Comparison of ENCODE assay signal across 11 cellular contexts in genomic region chr15:64891546-64891945, GRCh38. TPM values are rescaled to one million over a fixed set of nuclear protein-coding genes. Genes with fewer than 3 reads are reported as not detected.
DNase-seq lines count a peak whose midpoint lies in the region; ATAC-seq, FAIRE-seq and TF ChIP-seq lines count a peak whose summit lies in the region.
"Had no signal": no experiment of that assay in that cellular context is flagged by ENCODE, and none has a peak within 500 bp of the region (broad histone marks: within the 10 kb centered on the region; RNA-seq: fewer than 3 reads in every experiment).

No MANE protein-coding gene starts in this region.

- no peaks in the 10 kb centered on the region for H3K27me3 Mint-ChIP-seq in chondrocyte (ENCODE audit: low read depth)
- H3K27me3 Mint-ChIP-seq: progenitor cell of endocrine pancreas had no signal

- H3K36me3 ChIP-seq in DOHH2 (ENCODE audit: control insufficient read depth, low read length) (no peaks in the 10 kb centered on the region), KOPT-K1 (ENCODE audit: insufficient read depth, low read length) (no peaks in the 10 kb centered on the region), small intestine (ENCODE audit: control insufficient read depth in 2 of 2, insufficient read depth in 2 of 2, low read length in 2 of 2) (no peaks in the 10 kb centered on the region)
- H3K36me3 ChIP-seq: heart right ventricle had no signal

- no peaks in the 10 kb centered on the region for H3K36me3 Mint-ChIP-seq in chondrocyte (ENCODE audit: low read depth)

- TF ChIP-seq CTCF in DOHH2 (IDR thresholded peaks at IDR 0.05; ENCODE audit: low read depth, low read length, poor library complexity, severe bottlenecking) (no peak), chondrocyte (IDR thresholded peaks at IDR 0.05) (no peak)

- H3K4me2 ChIP-seq in DOHH2 (ENCODE audit: low read length) = peak overlapping the region; percentile 99

- no peaks in the 10 kb centered on the region for H3K27me3 ChIP-seq in DOHH2 (ENCODE audit: control insufficient read depth, low read length)
- no peaks in the 10 kb centered on the region for H3K27me3 ChIP-seq in small intestine (ENCODE audit: control insufficient read depth in 2 of 2, insufficient read depth in 2 of 2, low read length in 2 of 2)
- H3K27me3 ChIP-seq: heart right ventricle had no signal

- ATAC-seq in HG03571 (IDR thresholded peaks at IDR 0.05; ENCODE audit: unreplicated experiment) = no peak
- ATAC-seq: heart right ventricle had no signal

- no peak overlapping the region for H3K4me3 Mint-ChIP-seq in chondrocyte (ENCODE audit: unreplicated experiment)

- H3F3A ChIP-seq in DOHH2 (ENCODE audit: control insufficient read depth, insufficient read depth) = peaks cover 29% of the 10 kb centered on the region

- FAIRE-seq in small intestine (lab: Jason Lieb, UNC) = no peak

- no peaks in the 10 kb centered on the region for H3K9me3 ChIP-seq in DOHH2 (ENCODE audit: control insufficient read depth, insufficient read depth, low read length)
- H3K9me3 ChIP-seq in KOPT-K1 (ENCODE audit: insufficient read depth, low read length, poor library complexity, severe bottlenecking) = no peaks in the 10 kb centered on the region
- no peaks in the 10 kb centered on the region for H3K9me3 ChIP-seq in small intestine (ENCODE audit: control insufficient read depth, low read depth)
- H3K9me3 ChIP-seq: heart right ventricle had no signal

- H3K9me3 Mint-ChIP-seq in chondrocyte (ENCODE audit: low read depth) = no peaks in the 10 kb centered on the region

- no peaks in the 10 kb centered on the region for H3K9me2 ChIP-seq in DOHH2 (replicated peaks; ENCODE audit: control insufficient read depth, low read length)

- peak; percentile 6 for DNase-seq in chondrocyte (ENCODE audit: low spot score)
- no peak for DNase-seq in small intestine
- DNase-seq in stimulated activated CD4-positive, alpha-beta T cell treated with anti-CD3 and anti-CD28 coated beads, Interleukin-2, amount 100 ng/mL, for 24 hours = no peak
- no peak for DNase-seq in NCI-H510A treated with DMSO at 0.1 percent for 48 hours (lab: John Stamatoyannopoulos, UW)
- DNase-seq: heart right ventricle, NCI-H187 had no signal

- H3K4me1 Mint-ChIP-seq in chondrocyte (ENCODE audit: low read depth) = peaks cover 35% of the 10 kb centered on the region

- H3K27ac Mint-ChIP-seq in chondrocyte (ENCODE audit: unreplicated experiment) = no peak overlapping the region

- H3K4me1 ChIP-seq in DOHH2 (ENCODE audit: control insufficient read depth, low read length) (peaks cover 53% of the 10 kb centered on the region), small intestine (ENCODE audit: control insufficient read depth in 2 of 2, insufficient read depth in 1 of 2, low read depth in 1 of 2, low read length in 1 of 2) (peaks cover 0 to 18% of the 10 kb centered on the region in 2 donors)

- H3K79me2 ChIP-seq in DOHH2 (ENCODE audit: control insufficient read depth, low read length) = 0 out of 2 replicates have a peak, but pooled peaks cover 3% of the 10 kb centered on the region

- H3K27ac ChIP-seq in DOHH2 (ENCODE audit: low read depth, low read length) (peak overlapping the region; percentile 96), KOPT-K1 (ENCODE audit: low read depth, low read length, poor library complexity, severe bottlenecking) (peak overlapping the region; percentile 97), small intestine (ENCODE audit: low read depth in 1 of 2, low read length in 1 of 2) (peak overlapping the region; percentile 28 to 91)

- peak overlapping the region; percentile 69 for H3K4me3 ChIP-seq in DOHH2 (ENCODE audit: low read length)
- no peak overlapping the region for H3K4me3 ChIP-seq in small intestine (ENCODE audit: low read depth in 1 of 2, low read length in 2 of 2)
- H3K4me3 ChIP-seq: heart right ventricle, lung had no signal

- no peaks in the 10 kb centered on the region for H4K20me1 ChIP-seq in DOHH2 (ENCODE audit: control insufficient read depth, insufficient read depth, low read depth, low read length)

RNA-seq across cellular contexts. Expression of gene ANKDD1A, which starts 20.2 kb away (rescaled TPM):
- total RNA-seq in chondrocyte = 3.4 to 4.3 TPM (median 3.8 TPM) in 3 replicates
- 1 to 10 TPM in 1 of 3 donors, under 1 TPM in 1, not detected in 1; 0.81 to 1.7 TPM for polyA plus RNA-seq in small intestine

RNA-seq across cellular contexts. Expression of gene PLEKHO2, which starts 49.8 kb away (rescaled TPM):
- total RNA-seq in chondrocyte = 19.5 to 20.3 TPM (median 20.3 TPM) in 3 replicates
- 10 to 100 TPM in 1 of 3 donors, 1 to 10 TPM in 2; 1.3 to 17.8 (median 9.2) TPM for polyA plus RNA-seq in small intestine
